28 cellular contexts compared by ENCODE assay signal in the genomic region with DNA sequence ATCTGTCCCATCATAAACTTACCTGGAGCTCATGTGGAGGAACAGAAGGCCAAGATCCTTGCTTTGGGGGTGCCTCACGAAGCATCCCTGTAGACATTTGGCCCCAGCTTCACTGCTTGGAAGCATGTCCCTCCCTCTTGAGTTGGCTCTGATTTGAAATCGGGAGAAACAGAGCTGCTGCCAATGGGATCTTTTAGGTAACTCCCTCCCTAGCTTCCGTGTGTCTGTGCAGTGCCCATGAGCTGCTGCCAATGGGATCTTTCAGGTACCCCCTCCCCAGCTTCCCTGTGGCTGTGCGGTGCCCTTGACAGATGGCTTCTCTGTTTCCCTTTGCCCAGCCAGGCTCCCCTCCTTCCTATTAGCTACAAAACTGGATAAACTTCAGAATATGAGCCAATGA.
"Had no signal": no experiment of that assay in that cellular context is flagged by ENCODE, and none has a peak within 500 bp of the region (broad histone marks: within the 10 kb centered on the region; RNA-seq: fewer than 3 reads in every experiment).

No MANE protein-coding gene starts in this region.

- H3K27ac Mint-ChIP-seq: activated naive CD8-positive, alpha-beta T cell treated with anti-CD3 and anti-CD28 coated beads for 36 hours; activated T-cell treated with anti-CD3 and anti-CD28 coated beads, Interleukin-2, amount 50 U/mL, for 24 hours; activated T-helper 2 cell treated with anti-CD3 and anti-CD28 coated beads, Interferon-gamma antibody, Interleukin-2, Interleukin-4, amounts not matched to agents 10 μg/mL and 5 μg/mL and 100 μg/mL, durations not matched to agents 14 hours and 24 hours and 36 hours; progenitor cell of endocrine pancreas; stimulated activated naive CD8-positive, alpha-beta T cell treated with anti-CD3 and anti-CD28 coated beads, Interleukin-15, Interleukin-2, amounts not matched to agents 100 ng/mL and 50 ng/mL, for 24 hours had no signal

- H3K4me3 ChIP-seq: body of pancreas, cardiac muscle cell, hepatocyte, left lung, lung, thyroid gland, upper lobe of right lung had no signal

- H3K36me3 Mint-ChIP-seq: mesothelial cell of epicardium had no signal

- H3K9me3 Mint-ChIP-seq: activated naive CD8-positive, alpha-beta T cell treated with anti-CD3 and anti-CD28 coated beads for 36 hours; activated T-cell treated with anti-CD3 and anti-CD28 coated beads, Interleukin-2, amount 50 U/mL, for 24 hours; activated T-helper 2 cell treated with anti-CD3 and anti-CD28 coated beads, Interferon-gamma antibody, Interleukin-2, Interleukin-4, amounts not matched to agents 10 μg/mL and 5 μg/mL and 100 μg/mL, durations not matched to agents 14 hours and 24 hours and 36 hours; immature natural killer cell; mesothelial cell of epicardium; naive thymus-derived CD8-positive, alpha-beta T cell; stimulated activated naive CD8-positive, alpha-beta T cell treated with anti-CD3 and anti-CD28 coated beads, Interleukin-15, Interleukin-2, amounts not matched to agents 100 ng/mL and 50 ng/mL, for 24 hours; T-cell had no signal

- ATAC-seq: body of pancreas; left lung; naive thymus-derived CD8-positive, alpha-beta T cell; T-cell; upper lobe of right lung had no signal

- DNase-seq: activated CD4-positive, alpha-beta T cell treated with anti-CD3 and anti-CD28 coated beads for 1 hour; activated CD4-positive, alpha-beta T cell treated with anti-CD3 and anti-CD28 coated beads, Interleukin-2, amount 50 U/mL, for 4 hours; activated CD8-positive, alpha-beta memory T cell treated with anti-CD3 and anti-CD28 coated beads for 24 hours; activated CD8-positive, alpha-beta memory T cell treated with anti-CD3 and anti-CD28 coated beads, Interleukin-2, amount 50 U/mL, for 4 hours; activated naive CD4-positive, alpha-beta T cell treated with Interleukin-2 at 50 U/mL for 16 hours; activated naive CD8-positive, alpha-beta T cell treated with anti-CD3 and anti-CD28 coated beads for 36 hours; activated T-cell treated with anti-CD3 and anti-CD28 coated beads, Interleukin-2, amount 50 U/mL, for 24 hours; anterior cingulate cortex; body of pancreas; dermis blood vessel endothelial cell; effector CD8-positive, alpha-beta T cell; foreskin melanocyte; glutamatergic neuron; immature natural killer cell; left lung; naive thymus-derived CD8-positive, alpha-beta T cell; stimulated activated CD4-positive, alpha-beta T cell treated with anti-CD3 and anti-CD28 coated beads, Interleukin-4, amount 100 ng/mL, for 24 hours; T-cell; thyroid gland; upper lobe of right lung had no signal

- H3K27me3 Mint-ChIP-seq: activated naive CD8-positive, alpha-beta T cell treated with anti-CD3 and anti-CD28 coated beads for 36 hours; activated T-cell treated with anti-CD3 and anti-CD28 coated beads, Interleukin-2, amount 50 U/mL, for 24 hours; naive thymus-derived CD8-positive, alpha-beta T cell; stimulated activated naive CD8-positive, alpha-beta T cell treated with anti-CD3 and anti-CD28 coated beads, Interleukin-15, Interleukin-2, amounts not matched to agents 100 ng/mL and 50 ng/mL, for 24 hours; T-cell had no signal

- FAIRE-seq: TTC549 had no signal

- H3K4me3 Mint-ChIP-seq: activated naive CD8-positive, alpha-beta T cell treated with anti-CD3 and anti-CD28 coated beads for 36 hours; activated T-cell treated with anti-CD3 and anti-CD28 coated beads, Interleukin-2, amount 50 U/mL, for 24 hours; mesothelial cell of epicardium; naive thymus-derived CD8-positive, alpha-beta T cell; stimulated activated naive CD8-positive, alpha-beta T cell treated with anti-CD3 and anti-CD28 coated beads, Interleukin-15, Interleukin-2, amounts not matched to agents 100 ng/mL and 50 ng/mL, for 24 hours; T-cell had no signal

- H3K27ac ChIP-seq: body of pancreas, cardiac muscle cell, hepatocyte, left lung, thyroid gland, upper lobe of right lung had no signal
